8 cellular contexts compared by ENCODE assay signal in genomic region chr11:78140392-78141077, GRCh38. TPM values are rescaled to one million over a fixed set of nuclear protein-coding genes. Genes with fewer than 3 reads are reported as not detected.
DNase-seq lines count a peak whose midpoint lies in the region; ATAC-seq and TF ChIP-seq lines count a peak whose summit lies in the region.

No MANE protein-coding gene starts in this region.

- H2AFZ ChIP-seq in MM.1S (ENCODE audit: low read length): no peak overlapping the region

- peaks cover 11% of the 10 kb centered on the region for H3K4me1 ChIP-seq in CD8-positive, alpha-beta memory T cell (ENCODE audit: insufficient read depth, low read length)
- H3K4me1 ChIP-seq in MM.1S (ENCODE audit: low read length) (peaks cover 27% of the 10 kb centered on the region), breast epithelium (peaks cover 0 to 2% of the 10 kb centered on the region in 2 donors)

- no peaks in the 10 kb centered on the region for H4K20me1 ChIP-seq in MM.1S (ENCODE audit: insufficient read depth, low read length)

- peaks cover 34 to 46% (median 44%) of the 10 kb centered on the region in 3 donors for H3K4me1 Mint-ChIP-seq in CD8-positive, alpha-beta memory T cell
- H3K4me1 Mint-ChIP-seq in nephron: peaks cover 40% of the 10 kb centered on the region

- H3K9ac ChIP-seq in MM.1S (ENCODE audit: low read length): no peak overlapping the region

- no peak for ATAC-seq in GM18867 (IDR thresholded peaks at IDR 0.05; ENCODE audit: unreplicated experiment)

- no peaks in the 10 kb centered on the region for H3K9me3 Mint-ChIP-seq in CD8-positive, alpha-beta memory T cell
- no peaks in the 10 kb centered on the region for H3K9me3 Mint-ChIP-seq in nephron

- POLR2A ChIA-PET in CD8-positive, alpha-beta memory T cell (lab: Charles Lee): interaction anchor here (0.6 kb wide), 1 partner anchor 319 kb away, joined by 3 read pairs; no protein-coding TSS in a partner anchor

- peak overlapping the region in 6 of 8 donors; percentile 15 to 86 (median 64) for H3K27ac Mint-ChIP-seq in CD8-positive, alpha-beta memory T cell
- H3K27ac Mint-ChIP-seq in nephron: peak overlapping the region in 2 of 3 experiments; percentile 43 to 63

- H3K27ac ChIP-seq in CD8-positive, alpha-beta memory T cell (ENCODE audit: low read depth, low read length): no peak overlapping the region
- H3K27ac ChIP-seq in MM.1S (ENCODE audit: low read length): no peak overlapping the region
- H3K27ac ChIP-seq in breast epithelium: no peak overlapping the region

- no peaks in the 10 kb centered on the region for H3K27me3 ChIP-seq in CD8-positive, alpha-beta memory T cell (ENCODE audit: insufficient read depth, low read length, poor library complexity, severe bottlenecking)
- H3K27me3 ChIP-seq in MM.1S (replicated peaks; ENCODE audit: insufficient read depth, low read length): no peaks in the 10 kb centered on the region
- no peaks in the 10 kb centered on the region for H3K27me3 ChIP-seq in breast epithelium

- no peaks in the 10 kb centered on the region for H3K9me3 ChIP-seq in CD8-positive, alpha-beta memory T cell (ENCODE audit: low read length)
- no peaks in the 10 kb centered on the region for H3K9me3 ChIP-seq in MM.1S (replicated peaks; ENCODE audit: insufficient read depth, low read length)
- H3K9me3 ChIP-seq in breast epithelium: no peaks in the 10 kb centered on the region

- H3K9me2 ChIP-seq in MM.1S (replicated peaks; ENCODE audit: insufficient read depth, low read length): no peaks in the 10 kb centered on the region

- no peak for TF ChIP-seq POLR2A in breast epithelium (IDR thresholded peaks at IDR 0.05)

- peaks cover 0 to 1% of the 10 kb centered on the region in 2 donors for H3K27me3 Mint-ChIP-seq in CD8-positive, alpha-beta memory T cell
- no peaks in the 10 kb centered on the region for H3K27me3 Mint-ChIP-seq in nephron (ENCODE audit: low read depth)

- H3K36me3 ChIP-seq in CD8-positive, alpha-beta memory T cell (ENCODE audit: insufficient read depth, low read length): no peaks in the 10 kb centered on the region
- H3K36me3 ChIP-seq in MM.1S (replicated peaks; ENCODE audit: insufficient read depth, low read length) (no peaks in the 10 kb centered on the region), breast epithelium (no peaks in the 10 kb centered on the region)

- peaks cover 28% of the 10 kb centered on the region for H3K79me2 ChIP-seq in MM.1S (ENCODE audit: low read length)

- DNase-seq in CD8-positive, alpha-beta memory T cell: no peak
- peak; percentile 12 for DNase-seq in MM.1S
- DNase-seq in breast epithelium (ENCODE audit: low spot score in 2 of 2): no peak
- no peak for DNase-seq in NCI-H2196 (lab: John Stamatoyannopoulos, UW; ENCODE audit: unreplicated experiment)
- DNase-seq in DMS114 treated with DMSO at 0.1 percent for 48 hours (lab: John Stamatoyannopoulos, UW; ENCODE audit: unreplicated experiment): no peak
- DNase-seq in amniotic stem cell (lab: John Stamatoyannopoulos, UW): no peak

- peak overlapping the region; percentile 34 to 93 (median 75) for H3K4me3 Mint-ChIP-seq in CD8-positive, alpha-beta memory T cell
- H3K4me3 Mint-ChIP-seq in nephron: peak overlapping the region; percentile 87 to 98 (median 95)

- no peak overlapping the region for H3K4me3 ChIP-seq in CD8-positive, alpha-beta memory T cell (ENCODE audit: low read length)
- H3K4me3 ChIP-seq in MM.1S (ENCODE audit: low read length): no peak overlapping the region
- H3K4me3 ChIP-seq in breast epithelium: peak overlapping the region; percentile 52 to 79 (median 78)

- TF ChIP-seq CTCF in MM.1S (IDR thresholded peaks at IDR 0.05; ENCODE audit: low read length): no peak
- TF ChIP-seq CTCF in breast epithelium (IDR thresholded peaks at IDR 0.05): no peak
- TF ChIP-seq CTCF in nephron (IDR thresholded peaks at IDR 0.05; ENCODE audit: unreplicated experiment in 3 of 3): no peak

- intact Hi-C loops in breast epithelium (cut with DNase I; ENCODE audit: low total_unique reads): no loop called here

- peaks cover 0 to 36% (median 6%) of the 10 kb centered on the region in 3 donors for H3K36me3 Mint-ChIP-seq in CD8-positive, alpha-beta memory T cell
- H3K36me3 Mint-ChIP-seq in nephron (ENCODE audit: low read depth): peaks cover 42% of the 10 kb centered on the region

- peak overlapping the region; percentile 85; the same call in 1 of the 2 replicates for H3K4me2 ChIP-seq in MM.1S (ENCODE audit: low read depth, low read length)

- CTCF ChIA-PET in CD8-positive, alpha-beta memory T cell (lab: Charles Lee): interaction anchor here (1.1 to 1.9 kb wide), 3 partner anchors 16 to 424 kb away, joined by 3 to 6 read pairs (median 6); partner anchors contain the start of gene INTS4

- H3F3A ChIP-seq in MM.1S (ENCODE audit: insufficient read depth, low read length): peaks cover 16% of the 10 kb centered on the region

RNA-seq across cellular contexts. Expression of gene ALG8, which starts 1.1 kb away (rescaled TPM):
- 10 to 100 TPM; 43.4 to 46.9 TPM for total RNA-seq in CD8-positive, alpha-beta memory T cell
- 48.9 TPM for polyA plus RNA-seq in CD8-positive, alpha-beta memory T cell
- 10 to 100 TPM; 25.9 to 46.8 (median 36.7) TPM for total RNA-seq in breast epithelium

RNA-seq across cellular contexts. Expression of gene KCTD21, which starts 47.9 kb away (rescaled TPM):
- total RNA-seq in CD8-positive, alpha-beta memory T cell: 1 to 10 TPM; 4.6 to 4.9 TPM
- 3.3 TPM for polyA plus RNA-seq in CD8-positive, alpha-beta memory T cell
- total RNA-seq in breast epithelium: 10 to 100 TPM in 1 of 3 donors, 1 to 10 TPM in 2; 8.5 to 13.1 (median 8.8) TPM

RNA-seq across cellular contexts. Expression of gene USP35, which starts 48.2 kb away (rescaled TPM):
- total RNA-seq in CD8-positive, alpha-beta memory T cell: 1 to 10 TPM; 4.4 TPM
- 1.1 TPM for polyA plus RNA-seq in CD8-positive, alpha-beta memory T cell
- total RNA-seq in breast epithelium: 10 to 100 TPM in 2 of 3 donors, 1 to 10 TPM in 1; 5.1 to 16.1 (median 11.3) TPM

Comparison
In these comparisons a context has a peak if more than half of its experiments do, and no peak if none do; other contexts are left out.
1. H3K4me3 ChIP-seq: peak in breast epithelium (3 of 3); none in CD8-positive, alpha-beta memory T cell (single experiment) and MM.1S (single experiment).